In genomic region chr16:23505942-23506605, GRCh38 we compare ENCODE assay signal across 11 cellular contexts. TPM values are rescaled to one million over a fixed set of nuclear protein-coding genes. Genes with fewer than 3 reads are reported as not detected.
DNase-seq lines count a peak whose midpoint lies in the region; ATAC-seq and TF ChIP-seq lines count a peak whose summit lies in the region.
"Had no signal": no experiment of that assay in that cellular context is flagged by ENCODE, and none has a peak within 500 bp of the region (broad histone marks: within the 10 kb centered on the region; RNA-seq: fewer than 3 reads in every experiment).

No MANE protein-coding gene starts in this region.

- CTCF ChIA-PET in activated CD8-positive, alpha-beta memory T cell treated with anti-CD3 and anti-CD28 coated beads, Interleukin-2, amount 10 ng/mL, durations not matched to agents 7 days and 5 days (lab: Charles Lee) = interaction anchor here (0.8 to 3.6 kb wide), 5 partner anchors 9 to 91 kb away, joined by 3 to 22 read pairs (median 4); partner anchors contain the start of genes NDUFAB1 and UBFD1

- no peak overlapping the region for H3K4me3 ChIP-seq in gastrocnemius medialis
- H3K4me3 ChIP-seq in HAP-1 = no peak overlapping the region

- peaks cover 5% of the 10 kb centered on the region for H3K9me3 Mint-ChIP-seq in T-helper 1 cell treated with Interleukin-12 subunit alpha and Interleukin-12 subunit beta and Interleukin-4 antibody, amounts not matched to agents 30 μg/mL and 1 μg/mL, for 36 hours
- no peaks in the 10 kb centered on the region for H3K9me3 Mint-ChIP-seq in activated CD8-positive, alpha-beta memory T cell treated with anti-CD3 and anti-CD28 coated beads, Interleukin-2, amount 10 ng/mL, durations not matched to agents 7 days and 5 days (ENCODE audit: low read depth)
- H3K9me3 Mint-ChIP-seq: activated naive CD4-positive, alpha-beta T cell treated with anti-CD3 and anti-CD28 coated beads, Interleukin-2, amount 10 ng/mL, durations not matched to agents 7 days and 5 days had no signal

- H3K9me3 ChIP-seq in gastrocnemius medialis = no peaks in the 10 kb centered on the region
- no peaks in the 10 kb centered on the region for H3K9me3 ChIP-seq in HAP-1

- H3K27me3 ChIP-seq in gastrocnemius medialis = no peaks in the 10 kb centered on the region
- no peaks in the 10 kb centered on the region for H3K27me3 ChIP-seq in HAP-1 (ENCODE audit: low read depth)

- in situ Hi-C loops in gastrocnemius medialis (cut with MboI; ENCODE audit: low sequenced_read_pairs in 4 of 4) (no loop called here), HAP-1 (cut with MboI; ENCODE audit: low sequenced_read_pairs) (no loop called here)

- ATAC-seq in gastrocnemius medialis = no peak
- ATAC-seq in activated CD8-positive, alpha-beta memory T cell treated with anti-CD3 and anti-CD28 coated beads, Interleukin-2, amount 10 ng/mL, durations not matched to agents 7 days and 5 days = no peak
- ATAC-seq: left ventricle myocardium superior had no signal

- DNase-seq in T-helper 1 cell (no peak), NAMALWA (ENCODE audit: low spot score) (peak; percentile 60), dermis blood vessel endothelial cell (peak; percentile 22), gastrocnemius medialis (no peak), HAP-1 (ENCODE audit: low spot score in 2 of 2) (no peak), cerebellum (ENCODE audit: low spot score) (no peak)
- no peak for DNase-seq in activated CD8-positive, alpha-beta memory T cell treated with anti-CD3 and anti-CD28 coated beads, Interleukin-2, amount 10 ng/mL, durations not matched to agents 7 days and 5 days
- DNase-seq: activated naive CD4-positive, alpha-beta T cell treated with anti-CD3 and anti-CD28 coated beads, Interleukin-2, amount 10 ng/mL, durations not matched to agents 7 days and 5 days; left ventricle myocardium superior; WERI-Rb-1 had no signal

- peak overlapping the region; percentile 4 for H3K27ac Mint-ChIP-seq in T-helper 1 cell treated with Interleukin-12 subunit alpha and Interleukin-12 subunit beta and Interleukin-4 antibody, amounts not matched to agents 30 μg/mL and 1 μg/mL, for 36 hours
- no peak overlapping the region for H3K27ac Mint-ChIP-seq in activated CD8-positive, alpha-beta memory T cell treated with anti-CD3 and anti-CD28 coated beads, Interleukin-2, amount 10 ng/mL, durations not matched to agents 7 days and 5 days
- H3K27ac Mint-ChIP-seq: activated naive CD4-positive, alpha-beta T cell treated with anti-CD3 and anti-CD28 coated beads, Interleukin-2, amount 10 ng/mL, durations not matched to agents 7 days and 5 days had no signal

- H3K36me3 ChIP-seq in gastrocnemius medialis (no peaks in the 10 kb centered on the region), HAP-1 (replicated peaks) (peaks cover 13% of the 10 kb centered on the region)

- H3K27me3 Mint-ChIP-seq in T-helper 1 cell treated with Interleukin-12 subunit alpha and Interleukin-12 subunit beta and Interleukin-4 antibody, amounts not matched to agents 30 μg/mL and 1 μg/mL, for 36 hours (ENCODE audit: low read depth) = no peaks in the 10 kb centered on the region
- H3K27me3 Mint-ChIP-seq in activated CD8-positive, alpha-beta memory T cell treated with anti-CD3 and anti-CD28 coated beads, Interleukin-2, amount 10 ng/mL, durations not matched to agents 7 days and 5 days = no peaks in the 10 kb centered on the region
- H3K27me3 Mint-ChIP-seq: activated naive CD4-positive, alpha-beta T cell treated with anti-CD3 and anti-CD28 coated beads, Interleukin-2, amount 10 ng/mL, durations not matched to agents 7 days and 5 days had no signal

- intact Hi-C loops in gastrocnemius medialis (cut with DNase I; ENCODE audit: low total_unique reads) = loop anchor here (2.0 kb wide), 1 partner anchor 51 kb away; the partner anchor contains the start of genes EARS2 and UBFD1

- H3K27ac ChIP-seq in gastrocnemius medialis = peak overlapping the region; percentile 88 to 97 (median 90)
- H3K27ac ChIP-seq: WERI-Rb-1 had no signal

- H3K4me1 Mint-ChIP-seq in T-helper 1 cell treated with Interleukin-12 subunit alpha and Interleukin-12 subunit beta and Interleukin-4 antibody, amounts not matched to agents 30 μg/mL and 1 μg/mL, for 36 hours (ENCODE audit: low read depth) = peaks cover 42% of the 10 kb centered on the region
- peaks cover 75% of the 10 kb centered on the region for H3K4me1 Mint-ChIP-seq in activated CD8-positive, alpha-beta memory T cell treated with anti-CD3 and anti-CD28 coated beads, Interleukin-2, amount 10 ng/mL, durations not matched to agents 7 days and 5 days

- H3K4me1 ChIP-seq in gastrocnemius medialis (peaks cover 31 to 46% of the 10 kb centered on the region in 2 donors), HAP-1 (peaks cover 9% of the 10 kb centered on the region)

- TF ChIP-seq POLR2A in gastrocnemius medialis (IDR thresholded peaks at IDR 0.05) = no peak

- no peak overlapping the region for H3K4me3 Mint-ChIP-seq in T-helper 1 cell treated with Interleukin-12 subunit alpha and Interleukin-12 subunit beta and Interleukin-4 antibody, amounts not matched to agents 30 μg/mL and 1 μg/mL, for 36 hours
- no peak overlapping the region for H3K4me3 Mint-ChIP-seq in activated CD8-positive, alpha-beta memory T cell treated with anti-CD3 and anti-CD28 coated beads, Interleukin-2, amount 10 ng/mL, durations not matched to agents 7 days and 5 days
- H3K4me3 Mint-ChIP-seq: activated naive CD4-positive, alpha-beta T cell treated with anti-CD3 and anti-CD28 coated beads, Interleukin-2, amount 10 ng/mL, durations not matched to agents 7 days and 5 days had no signal

- no peak for TF ChIP-seq CTCF in gastrocnemius medialis (IDR thresholded peaks at IDR 0.05 in 4 of 5, conservative IDR thresholded peaks at IDR 0.05 in 1 of 5)

- H3K36me3 Mint-ChIP-seq in T-helper 1 cell treated with Interleukin-12 subunit alpha and Interleukin-12 subunit beta and Interleukin-4 antibody, amounts not matched to agents 30 μg/mL and 1 μg/mL, for 36 hours (ENCODE audit: low read depth) = peaks cover 13% of the 10 kb centered on the region
- peaks cover 28% of the 10 kb centered on the region for H3K36me3 Mint-ChIP-seq in activated CD8-positive, alpha-beta memory T cell treated with anti-CD3 and anti-CD28 coated beads, Interleukin-2, amount 10 ng/mL, durations not matched to agents 7 days and 5 days

RNA-seq across cellular contexts. Expression of gene GGA2, which starts 4.2 kb away (rescaled TPM):
- total RNA-seq in dermis blood vessel endothelial cell (32.1 and 41.4 TPM in 2 replicates), gastrocnemius medialis (10 to 100 TPM; 31.0 to 79.9 (median 48.8) TPM), cerebellum (37.0 TPM)
- 100 to 1,000 TPM; 112 to 115 TPM for total RNA-seq in activated CD8-positive, alpha-beta memory T cell treated with anti-CD3 and anti-CD28 coated beads, Interleukin-2, amount 10 ng/mL, durations not matched to agents 7 days and 5 days

RNA-seq across cellular contexts. Expression of gene EARS2, which starts 51.1 kb away (rescaled TPM):
- total RNA-seq in dermis blood vessel endothelial cell = 27.4 and 36.1 TPM in 2 replicates
- total RNA-seq in gastrocnemius medialis = 10 to 100 TPM in 3 of 4 donors, 1 to 10 TPM in 1; 8.4 to 39.6 (median 19.3) TPM
- 10 to 100 TPM; 14.3 to 15.9 TPM for total RNA-seq in activated CD8-positive, alpha-beta memory T cell treated with anti-CD3 and anti-CD28 coated beads, Interleukin-2, amount 10 ng/mL, durations not matched to agents 7 days and 5 days
- total RNA-seq in cerebellum = 38.9 TPM

RNA-seq across cellular contexts. Expression of gene UBFD1, which starts 51.5 kb away (rescaled TPM):
- 105 and 132 TPM in 2 replicates for total RNA-seq in dermis blood vessel endothelial cell
- total RNA-seq in gastrocnemius medialis = 100 to 1,000 TPM; 133 to 367 (median 317) TPM
- total RNA-seq in activated CD8-positive, alpha-beta memory T cell treated with anti-CD3 and anti-CD28 coated beads, Interleukin-2, amount 10 ng/mL, durations not matched to agents 7 days and 5 days = 10 to 100 TPM; 46.1 to 64.7 TPM
- 73.4 TPM for total RNA-seq in cerebellum

RNA-seq across cellular contexts. Expression of gene COG7, which starts 53.1 kb away (rescaled TPM):
- total RNA-seq in dermis blood vessel endothelial cell (13.4 and 16.5 TPM in 2 replicates), gastrocnemius medialis (10 to 100 TPM in 1 of 4 donors, 1 to 10 TPM in 3; 6.6 to 12.9 (median 7.1) TPM), cerebellum (26.0 TPM)
- total RNA-seq in activated CD8-positive, alpha-beta memory T cell treated with anti-CD3 and anti-CD28 coated beads, Interleukin-2, amount 10 ng/mL, durations not matched to agents 7 days and 5 days = 10 to 100 TPM; 17.5 to 25.1 TPM

Comparison
In these comparisons a context has a peak if more than half of its experiments do, and no peak if none do; other contexts are left out.
1. DNase-seq: peak in NAMALWA (single experiment) and dermis blood vessel endothelial cell (single experiment); none in T-helper 1 cell (0 of 5), gastrocnemius medialis (0 of 2), activated CD8-positive, alpha-beta memory T cell treated with anti-CD3 and anti-CD28 coated beads, Interleukin-2, amount 10 ng/mL, durations not matched to agents 7 days and 5 days (single experiment), HAP-1 (0 of 2) and cerebellum (single experiment).